In the genomic region with DNA sequence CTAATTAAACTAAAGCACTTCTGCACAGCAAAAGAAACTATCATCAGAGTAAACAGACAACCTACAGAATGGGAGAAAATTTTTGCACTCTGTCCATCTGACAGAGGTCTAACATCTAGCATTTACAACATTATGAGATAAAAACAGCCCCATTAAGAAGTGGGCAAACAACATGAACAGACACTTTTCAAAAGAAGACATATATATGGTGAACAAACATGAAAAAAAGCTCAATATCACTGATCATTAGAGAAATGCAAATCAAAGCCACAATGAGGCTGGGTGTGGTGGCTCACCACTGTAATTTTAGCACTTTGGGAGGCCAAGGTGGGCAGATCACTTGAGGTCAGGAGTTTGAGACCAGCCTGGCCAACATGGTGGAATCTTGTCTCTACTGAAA, we compare ENCODE assay signal across 6 cellular contexts. TPM values are rescaled to one million over a fixed set of nuclear protein-coding genes. Genes with fewer than 3 reads are reported as not detected.
DNase-seq lines count a peak whose midpoint lies in the region; ATAC-seq and TF ChIP-seq lines count a peak whose summit lies in the region.
"Not testable (repeated sequence)": the region's sequence is repeated elsewhere in the genome, so short reads cannot be mapped to it uniquely, and the experiment has no call there.

No MANE protein-coding gene starts in this region.

- intact Hi-C loops in CD8-positive, alpha-beta T cell (cut with DNase I, micrococcal nuclease); activated CD4-positive, alpha-beta T cell treated with anti-CD3 and anti-CD28 coated beads, Interleukin-2, amount 10 ng/mL, durations not matched to agents 24 days and 14 days (cut with micrococcal nuclease): not testable (repeated sequence)

- not testable (repeated sequence) for H3K27ac ChIP-seq in CD8-positive, alpha-beta T cell (ENCODE audit: low read depth, low read length)

- H3K4me3 ChIP-seq in CD8-positive, alpha-beta T cell (ENCODE audit: low read depth, low read length): not testable (repeated sequence)

- POLR2A ChIA-PET in CD8-positive, alpha-beta T cell (lab: Charles Lee): interaction anchor here (1.0 kb wide), 1 partner anchor 123 kb away, joined by 3 read pairs; no protein-coding TSS in a partner anchor

- CTCF ChIA-PET in CD8-positive, alpha-beta T cell (lab: Charles Lee): not testable (repeated sequence)

- not testable (repeated sequence) for ATAC-seq in CD8-positive, alpha-beta T cell; activated T-helper 17 cell treated with anti-CD3 and anti-CD28 coated beads, Interleukin-2, amount 50 U/mL, for 72 hours (replicated peaks)

- not testable (repeated sequence) for TF ChIP-seq CTCF in CD8-positive, alpha-beta T cell (IDR thresholded peaks at IDR 0.05)

- not testable (repeated sequence) for H3K27me3 Mint-ChIP-seq in CD8-positive, alpha-beta T cell (ENCODE audit: low read depth); activated CD4-positive, alpha-beta T cell treated with anti-CD3 and anti-CD28 coated beads, Interleukin-2, amount 10 ng/mL, durations not matched to agents 24 days and 14 days; activated T-helper 17 cell treated with anti-CD3 and anti-CD28 coated beads, Interleukin-2, amount 50 U/mL, for 72 hours; activated naive CD8-positive, alpha-beta T cell

- peaks cover 58% of the 10 kb centered on the region for H3K4me1 Mint-ChIP-seq in CD8-positive, alpha-beta T cell (ENCODE audit: low read depth)
- H3K4me1 Mint-ChIP-seq in activated CD4-positive, alpha-beta T cell treated with anti-CD3 and anti-CD28 coated beads, Interleukin-2, amount 10 ng/mL, durations not matched to agents 24 days and 14 days: peaks cover 30% of the 10 kb centered on the region
- H3K4me1 Mint-ChIP-seq in activated T-helper 17 cell treated with anti-CD3 and anti-CD28 coated beads, Interleukin-2, amount 50 U/mL, for 72 hours: peaks cover 26% of the 10 kb centered on the region
- H3K4me1 Mint-ChIP-seq in activated naive CD8-positive, alpha-beta T cell (ENCODE audit: low read depth): peaks cover 66% of the 10 kb centered on the region

- H3K9me3 Mint-ChIP-seq in CD8-positive, alpha-beta T cell; activated CD4-positive, alpha-beta T cell treated with anti-CD3 and anti-CD28 coated beads, Interleukin-2, amount 10 ng/mL, durations not matched to agents 24 days and 14 days; activated T-helper 17 cell treated with anti-CD3 and anti-CD28 coated beads, Interleukin-2, amount 50 U/mL, for 72 hours; activated naive CD8-positive, alpha-beta T cell (ENCODE audit: low read depth): not testable (repeated sequence)

- H3K36me3 Mint-ChIP-seq in CD8-positive, alpha-beta T cell: peaks cover 61% of the 10 kb centered on the region
- peaks cover 66% of the 10 kb centered on the region for H3K36me3 Mint-ChIP-seq in activated CD4-positive, alpha-beta T cell treated with anti-CD3 and anti-CD28 coated beads, Interleukin-2, amount 10 ng/mL, durations not matched to agents 24 days and 14 days (ENCODE audit: low read depth)
- H3K36me3 Mint-ChIP-seq in activated T-helper 17 cell treated with anti-CD3 and anti-CD28 coated beads, Interleukin-2, amount 50 U/mL, for 72 hours (ENCODE audit: low read depth): peaks cover 94% of the 10 kb centered on the region
- peaks cover 19% of the 10 kb centered on the region for H3K36me3 Mint-ChIP-seq in activated naive CD8-positive, alpha-beta T cell

- H3K27me3 ChIP-seq in CD8-positive, alpha-beta T cell (ENCODE audit: insufficient read depth, low read length): not testable (repeated sequence)

- not testable (repeated sequence) for DNase-seq in CD8-positive, alpha-beta T cell; activated CD4-positive, alpha-beta T cell treated with anti-CD3 and anti-CD28 coated beads, Interleukin-2, amount 10 ng/mL, durations not matched to agents 24 days and 14 days
- DNase-seq in activated CD8-positive, alpha-beta memory T cell treated with anti-CD3 and anti-CD28 coated beads for 24 hours: peak; percentile 30
- peak; percentile 15 for DNase-seq in stimulated activated CD8-positive, alpha-beta memory T cell treated with anti-CD3 and anti-CD28 coated beads, Interleukin-4, amount 100 ng/mL, for 48 hours

- peaks cover 25% of the 10 kb centered on the region for H3K36me3 ChIP-seq in CD8-positive, alpha-beta T cell (ENCODE audit: insufficient read depth, low read length)

- not testable (repeated sequence) for H3K9me3 ChIP-seq in CD8-positive, alpha-beta T cell (ENCODE audit: low read length)

- H3K4me1 ChIP-seq in CD8-positive, alpha-beta T cell (ENCODE audit: insufficient read depth, low read length): peaks cover 14% of the 10 kb centered on the region

- peak overlapping the region; percentile 7 for H3K27ac Mint-ChIP-seq in CD8-positive, alpha-beta T cell
- H3K27ac Mint-ChIP-seq in activated CD4-positive, alpha-beta T cell treated with anti-CD3 and anti-CD28 coated beads, Interleukin-2, amount 10 ng/mL, durations not matched to agents 24 days and 14 days: peak overlapping the region; percentile 45
- peak overlapping the region; percentile 50 for H3K27ac Mint-ChIP-seq in activated T-helper 17 cell treated with anti-CD3 and anti-CD28 coated beads, Interleukin-2, amount 50 U/mL, for 72 hours
- peak overlapping the region; percentile 46 for H3K27ac Mint-ChIP-seq in activated naive CD8-positive, alpha-beta T cell

- not testable (repeated sequence) for H3K4me3 Mint-ChIP-seq in CD8-positive, alpha-beta T cell; activated CD4-positive, alpha-beta T cell treated with anti-CD3 and anti-CD28 coated beads, Interleukin-2, amount 10 ng/mL, durations not matched to agents 24 days and 14 days; activated T-helper 17 cell treated with anti-CD3 and anti-CD28 coated beads, Interleukin-2, amount 50 U/mL, for 72 hours; activated naive CD8-positive, alpha-beta T cell

RNA-seq across cellular contexts. Expression of gene SFI1, which starts 11.2 kb away (rescaled TPM):
- 100 to 1,000 TPM; 217 to 235 TPM for total RNA-seq in CD8-positive, alpha-beta T cell
- 321 and 352 TPM in 2 replicates for total RNA-seq in activated CD4-positive, alpha-beta T cell treated with anti-CD3 and anti-CD28 coated beads, Interleukin-2, amount 10 ng/mL, durations not matched to agents 24 days and 14 days
- total RNA-seq in activated T-helper 17 cell treated with anti-CD3 and anti-CD28 coated beads, Interleukin-2, amount 50 U/mL, for 72 hours: 100 to 1,000 TPM; 125 to 349 TPM

RNA-seq across cellular contexts. Expression of gene EIF4ENIF1, which starts 17.9 kb away (rescaled TPM):
- total RNA-seq in CD8-positive, alpha-beta T cell: 10 to 100 TPM; 12.1 to 14.5 TPM
- 78.1 and 85.6 TPM in 2 replicates for total RNA-seq in activated CD4-positive, alpha-beta T cell treated with anti-CD3 and anti-CD28 coated beads, Interleukin-2, amount 10 ng/mL, durations not matched to agents 24 days and 14 days
- total RNA-seq in activated T-helper 17 cell treated with anti-CD3 and anti-CD28 coated beads, Interleukin-2, amount 50 U/mL, for 72 hours: 10 to 100 TPM; 31.5 to 41.0 TPM
